Comparison of ENCODE assay signal across 2 cellular contexts in the genomic region with DNA sequence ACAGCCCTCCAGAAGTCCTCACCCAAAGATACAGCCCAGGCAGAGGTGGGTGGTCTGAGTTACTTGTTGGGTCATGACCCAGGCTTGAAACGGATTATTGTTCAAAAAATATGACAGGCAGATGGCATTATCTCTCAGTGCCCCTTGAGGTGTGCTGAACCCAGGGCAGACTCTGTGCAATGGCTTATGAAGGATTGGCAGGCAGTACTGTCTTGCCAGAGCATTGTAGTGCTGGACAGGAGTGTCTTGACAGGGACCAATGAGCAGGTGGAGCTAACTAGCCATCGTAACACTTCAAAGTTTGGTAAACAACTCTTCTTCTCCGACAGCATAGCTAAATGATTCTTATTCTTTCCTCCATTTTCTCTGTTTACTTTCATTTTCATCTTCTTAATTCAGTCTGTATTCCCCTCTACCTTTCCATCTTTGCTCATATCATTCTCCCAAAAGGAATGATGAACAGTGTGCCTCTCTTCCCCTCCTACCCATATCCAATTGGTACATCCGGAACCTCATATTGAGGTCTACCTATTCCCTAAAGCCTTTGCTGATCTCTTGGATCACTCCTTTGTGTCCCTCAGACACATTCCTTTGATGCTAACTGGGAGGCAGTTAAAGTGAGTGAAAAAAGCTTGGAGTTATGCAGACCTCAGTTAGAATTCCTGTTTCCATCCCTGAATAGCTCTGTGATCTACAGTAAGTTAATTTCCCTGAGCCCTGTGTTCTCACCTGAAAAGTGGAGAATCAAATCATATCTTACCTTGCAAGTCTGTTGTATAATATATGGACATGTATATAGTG.
TF ChIP-seq lines count a peak whose summit lies in the region.

No MANE protein-coding gene starts in this region.

TF ChIP-seq in A549, 52 proteins besides CTCF, POLR2A, EP300 and RAD21:
- TF ChIP-seq ESRRA (IDR thresholded peaks at IDR 0.05; ENCODE audit: borderline replicate concordance, low read length) (no peak), EHF (CRISPR knock-in tag; IDR thresholded peaks at IDR 0.05) (no peak), ZSCAN20 (CRISPR knock-in tag; IDR thresholded peaks at IDR 0.05) (no peak), CHD2 (IDR thresholded peaks at IDR 0.05; ENCODE audit: low read length, partially characterized antibody) (no peak), MAFK (IDR thresholded peaks at IDR 0.05; ENCODE audit: partially characterized antibody) (no peak)
TF ChIP-seq in A549: peak in this region for 0.

TF ChIP-seq in HCT116, 20 proteins besides CTCF, POLR2A, EP300 and RAD21:
- TF ChIP-seq ZFX (IDR thresholded peaks at IDR 0.05) (no peak), ELF1 (IDR thresholded peaks at IDR 0.05; ENCODE audit: borderline replicate concordance, low read depth) (no peak), SRF (IDR thresholded peaks at IDR 0.05; ENCODE audit: low read depth) (no peak), SP1 (IDR thresholded peaks at IDR 0.05; ENCODE audit: low read depth) (no peak), CBX3 (IDR thresholded peaks at IDR 0.05; ENCODE audit: low read depth) (no peak)
